8 cellular contexts compared by ENCODE assay signal in the genomic region with DNA sequence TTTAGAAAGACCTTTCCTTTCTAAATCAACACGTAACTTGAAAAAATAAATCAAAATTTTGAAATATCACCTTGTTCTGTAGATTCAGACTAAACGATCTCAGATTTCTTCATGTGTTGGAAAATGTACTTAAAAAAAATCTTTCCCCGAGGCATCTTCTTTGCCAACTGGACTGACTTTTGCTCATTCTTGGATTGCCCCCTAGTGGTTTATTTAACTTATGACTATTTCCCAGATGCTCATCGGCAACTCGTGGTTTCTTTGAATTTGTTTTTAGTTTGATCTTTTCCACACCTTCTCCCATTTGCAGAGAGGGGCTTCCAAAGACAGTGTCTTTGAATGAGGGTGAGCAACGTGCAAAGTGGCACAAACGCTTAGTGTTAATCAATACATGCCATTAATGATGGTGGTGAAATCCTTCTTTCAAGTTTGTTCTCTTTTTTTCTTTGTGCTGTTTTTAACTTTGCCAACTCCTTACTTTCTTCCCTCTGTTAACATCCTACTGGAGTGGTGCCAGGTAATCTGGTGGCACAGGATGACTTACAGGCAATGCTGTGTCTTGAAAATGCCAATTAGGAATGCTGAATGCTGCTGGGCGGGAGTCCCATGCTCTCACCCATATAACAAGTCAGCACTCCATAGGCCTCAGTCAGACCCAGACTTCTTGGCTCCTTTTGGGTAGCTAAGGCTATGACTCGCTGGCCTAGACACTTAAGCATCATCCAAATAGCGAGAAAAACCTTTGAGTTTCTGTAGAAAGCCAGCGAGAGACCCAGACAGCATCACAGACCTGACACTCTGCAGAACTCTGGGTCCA. TPM values are rescaled to one million over a fixed set of nuclear protein-coding genes. Genes with fewer than 3 reads are reported as not detected.
DNase-seq lines count a peak whose midpoint lies in the region; ATAC-seq, FAIRE-seq and TF ChIP-seq lines count a peak whose summit lies in the region.

No MANE protein-coding gene starts in this region.

- no peak overlapping the region for H3K27ac ChIP-seq in CD4-positive, alpha-beta T cell (ENCODE audit: low read depth, low read length)
- no peak overlapping the region for H3K27ac ChIP-seq in pancreas

- peak; percentile 93 for FAIRE-seq in pancreas (lab: Jason Lieb, UNC)

- H3K27ac Mint-ChIP-seq in CD4-positive, alpha-beta T cell, result no peak overlapping the region

- no peaks in the 10 kb centered on the region for H3K9me3 ChIP-seq in CD4-positive, alpha-beta T cell (ENCODE audit: control insufficient read depth, low read length)
- peaks cover 0 to 3% (median 0%) of the 10 kb centered on the region in 4 donors for H3K9me3 ChIP-seq in pancreas

- H3K4me1 ChIP-seq in pancreas, result peaks cover 0 to 4% (median 0%) of the 10 kb centered on the region in 3 donors

- DNase-seq in CD4-positive, alpha-beta T cell, result no peak
- DNase-seq in NCI-H1436 treated with DMSO at 0.1 percent for 48 hours (lab: John Stamatoyannopoulos, UW) (peak; percentile 38), SKM-1 (lab: John Stamatoyannopoulos, UW; ENCODE audit: unreplicated experiment) (peak; percentile 63), fibroblast of the conjunctiva (ENCODE audit: low read depth) (peak; percentile 74), pancreas (peak in 1 of 6 donors; percentile 16), posterior vena cava (ENCODE audit: low spot score) (no peak)

- intact Hi-C loops in CD4-positive, alpha-beta T cell (cut with DNase I, micrococcal nuclease), result loop anchor here (1.0 to 5.0 kb wide), 4 partner anchors 362 to 1226 kb away; partner anchors contain the start of gene CCDC83 (in 2 of the 2)
- intact Hi-C loops in pancreas (cut with DNase I), result loop anchor here (5.0 to 10.0 kb wide), 3 partner anchors 214 to 361 kb away; no protein-coding TSS in a partner anchor
- intact Hi-C loops in posterior vena cava (cut with DNase I), result loop anchor here (2.0 to 10.0 kb wide), 3 partner anchors 211 to 364 kb away; no protein-coding TSS in a partner anchor

- peaks cover 5% of the 10 kb centered on the region for H3K27me3 ChIP-seq in CD4-positive, alpha-beta T cell (ENCODE audit: control insufficient read depth, insufficient read depth, low read length)
- H3K27me3 ChIP-seq in pancreas, result no peaks in the 10 kb centered on the region

- CTCF ChIA-PET in CD4-positive, alpha-beta T cell (lab: Charles Lee), result no interaction called here

- H3K36me3 Mint-ChIP-seq in CD4-positive, alpha-beta T cell (ENCODE audit: low read depth), result no peaks in the 10 kb centered on the region

- H3K4me1 Mint-ChIP-seq in CD4-positive, alpha-beta T cell (ENCODE audit: low read depth), result peaks cover 5% of the 10 kb centered on the region

- no peak overlapping the region for H3K4me3 Mint-ChIP-seq in CD4-positive, alpha-beta T cell

- ATAC-seq in CD4-positive, alpha-beta T cell (ENCODE audit: poor library complexity), result no peak
- ATAC-seq in GM21825 (IDR thresholded peaks at IDR 0.05; ENCODE audit: unreplicated experiment), result peak; percentile 70
- ATAC-seq in pancreas, result peak; percentile 61 to 90 (median 83)
- no peak for ATAC-seq in HG03196 (IDR thresholded peaks at IDR 0.05; ENCODE audit: unreplicated experiment)

- peaks cover 7% of the 10 kb centered on the region for H3K27me3 Mint-ChIP-seq in CD4-positive, alpha-beta T cell

- no peaks in the 10 kb centered on the region for H3K36me3 ChIP-seq in pancreas

- no peak overlapping the region for H3K4me3 ChIP-seq in pancreas

- TF ChIP-seq CTCF in CD4-positive, alpha-beta T cell (IDR thresholded peaks at IDR 0.05), result peak; percentile 79
- TF ChIP-seq CTCF in pancreas (IDR thresholded peaks at IDR 0.05), result peak; percentile 49 to 76 (median 60)

- no peaks in the 10 kb centered on the region for H3K9me3 Mint-ChIP-seq in CD4-positive, alpha-beta T cell

- POLR2A ChIA-PET in CD4-positive, alpha-beta T cell (lab: Charles Lee), result no interaction called here

- 22 to 23% methylated on average over 11 of the region's 11 CpGs for WGBS in pancreas, 2 donors

RNA-seq across cellular contexts. Expression of gene PRSS23, which starts 18.3 kb away (rescaled TPM):
- total RNA-seq in CD4-positive, alpha-beta T cell, result under 1 TPM in 1 of 2 experiments, not detected in 1; 0.05 TPM
- 10 to 100 TPM in 5 of 6 donors, 1 to 10 TPM in 1; 6.0 to 29.4 (median 12.7) TPM for total RNA-seq in pancreas
- 10 to 100 TPM in 1 of 2 donors, 1 to 10 TPM in 1; 4.4 to 11.4 TPM for polyA plus RNA-seq in pancreas
- total RNA-seq in posterior vena cava, result 100 to 1,000 TPM; 208 to 261 TPM

Comparison
In these comparisons a context has a peak if more than half of its experiments do, and no peak if none do; other contexts are left out.
1. ATAC-seq: peak in GM21825 (single experiment) and pancreas (4 of 4); none in CD4-positive, alpha-beta T cell (single experiment) and HG03196 (single experiment).
2. DNase-seq: peak in NCI-H1436 treated with DMSO at 0.1 percent for 48 hours (single experiment), SKM-1 (single experiment) and fibroblast of the conjunctiva (single experiment); none in CD4-positive, alpha-beta T cell (0 of 10) and posterior vena cava (single experiment).
3. RNA of gene PRSS23, which starts 18.3 kb away (total RNA-seq): 208 to 261 TPM in posterior vena cava; 6.0 to 29.4 TPM in pancreas and 0.05 TPM in CD4-positive, alpha-beta T cell; every median in the first group is over 4 times any median in the second.